1 cellular context compared by ENCODE assay signal in the genomic region with DNA sequence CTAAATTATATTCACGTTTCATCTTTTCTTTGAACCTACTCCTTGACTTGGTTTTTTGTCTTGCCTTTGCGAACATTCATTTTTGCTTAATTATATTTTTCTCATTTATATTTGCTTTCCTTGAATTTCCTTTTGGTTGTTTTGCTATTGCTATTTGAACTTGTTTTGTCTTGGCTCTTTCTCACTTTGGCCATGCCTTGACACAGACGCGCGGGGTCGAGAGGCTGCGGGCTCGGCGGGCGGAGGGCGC.
TF ChIP-seq lines count a peak whose summit lies in the region.

No MANE protein-coding gene starts in this region.

TF ChIP-seq in HepG2, 621 proteins besides CTCF, POLR2A, EP300 and RAD21 (continued from another document and continues in another):
- TF ChIP-seq ZNF646 (CRISPR knock-in tag; IDR thresholded peaks at IDR 0.05), result peak; percentile 59; the same call in 1 of the 2 replicates
- peak; percentile 29; the same call in 1 of the 2 replicates for TF ChIP-seq NCOR1 (IDR thresholded peaks at IDR 0.05; ENCODE audit: borderline replicate concordance, low read length)
- no peak for TF ChIP-seq ESRRA (CRISPR knock-in tag; IDR thresholded peaks at IDR 0.05; ENCODE audit: low read depth)
- TF ChIP-seq EZH2 (conservative IDR thresholded peaks at IDR 0.05; ENCODE audit: low read depth, low read length), result no peak
- TF ChIP-seq GFI1 (CRISPR knock-in tag; IDR thresholded peaks at IDR 0.05; ENCODE audit: borderline replicate concordance), result no peak
- 0 out of 2 replicates have a peak, but pooled peaks have one; percentile 58 for TF ChIP-seq EHMT2 (IDR thresholded peaks at IDR 0.05; ENCODE audit: borderline replicate concordance, low read depth, low read length)
- no peak for TF ChIP-seq XRCC5 (optimal IDR thresholded peaks at IDR 0.05; ENCODE audit: low read length)
- TF ChIP-seq POGZ (CRISPR knock-in tag; IDR thresholded peaks at IDR 0.05), result no peak
- TF ChIP-seq SKIL (CRISPR knock-in tag; IDR thresholded peaks at IDR 0.05; ENCODE audit: borderline replicate concordance), result no peak
- TF ChIP-seq PRDM15 (CRISPR knock-in tag; IDR thresholded peaks at IDR 0.05), result no peak
- TF ChIP-seq ZNF230 (CRISPR knock-in tag; IDR thresholded peaks at IDR 0.05), result 0 out of 2 replicates have a peak, but pooled peaks have one; percentile 39
- no peak for TF ChIP-seq PLSCR1 (CRISPR knock-in tag; IDR thresholded peaks at IDR 0.05; ENCODE audit: borderline replicate concordance)
- TF ChIP-seq, protein P1, sequence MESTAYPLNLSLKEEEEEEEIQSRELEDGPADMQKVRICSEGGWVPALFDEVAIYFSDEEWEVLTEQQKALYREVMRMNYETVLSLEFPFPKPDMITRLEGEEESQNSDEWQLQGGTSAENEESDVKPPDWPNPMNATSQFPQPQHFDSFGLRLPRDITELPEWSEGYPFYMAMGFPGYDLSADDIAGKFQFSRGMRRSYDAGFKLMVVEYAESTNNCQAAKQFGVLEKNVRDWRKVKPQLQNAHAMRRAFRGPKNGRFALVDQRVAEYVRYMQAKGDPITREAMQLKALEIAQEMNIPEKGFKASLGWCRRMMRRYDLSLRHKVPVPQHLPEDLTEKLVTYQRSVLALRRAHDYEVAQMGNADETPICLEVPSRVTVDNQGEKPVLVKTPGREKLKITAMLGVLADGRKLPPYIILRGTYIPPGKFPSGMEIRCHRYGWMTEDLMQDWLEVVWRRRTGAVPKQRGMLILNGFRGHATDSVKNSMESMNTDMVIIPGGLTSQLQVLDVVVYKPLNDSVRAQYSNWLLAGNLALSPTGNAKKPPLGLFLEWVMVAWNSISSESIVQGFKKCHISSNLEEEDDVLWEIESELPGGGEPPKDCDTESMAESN (CRISPR knock-in tag; conservative IDR thresholded peaks at IDR 0.05), result no peak
- TF ChIP-seq ERF (CRISPR knock-in tag; IDR thresholded peaks at IDR 0.05), result no peak
- TF ChIP-seq TEAD3 (CRISPR knock-in tag; optimal IDR thresholded peaks at IDR 0.05; ENCODE audit: borderline replicate concordance), result no peak
- peak; percentile 38; the same call in 1 of the 2 replicates for TF ChIP-seq ZNF569 (CRISPR knock-in tag; IDR thresholded peaks at IDR 0.05; ENCODE audit: borderline replicate concordance)
- no peak for TF ChIP-seq ZNF160 (CRISPR knock-in tag; IDR thresholded peaks at IDR 0.05)
- TF ChIP-seq ZNF253 (CRISPR knock-in tag; IDR thresholded peaks at IDR 0.05; ENCODE audit: borderline replicate concordance), result no peak
- no peak for TF ChIP-seq HIVEP1 (CRISPR knock-in tag; IDR thresholded peaks at IDR 0.05)
- TF ChIP-seq, protein P2, sequence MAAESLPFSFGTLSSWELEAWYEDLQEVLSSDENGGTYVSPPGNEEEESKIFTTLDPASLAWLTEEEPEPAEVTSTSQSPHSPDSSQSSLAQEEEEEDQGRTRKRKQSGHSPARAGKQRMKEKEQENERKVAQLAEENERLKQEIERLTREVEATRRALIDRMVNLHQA (CRISPR knock-in tag; IDR thresholded peaks at IDR 0.05), result 0 out of 2 replicates have a peak, but pooled peaks have one; percentile 62
- no peak for TF ChIP-seq ZSCAN22 (CRISPR knock-in tag; IDR thresholded peaks at IDR 0.05)
- TF ChIP-seq RXRB (CRISPR knock-in tag; IDR thresholded peaks at IDR 0.05; ENCODE audit: borderline replicate concordance), result no peak
- no peak for TF ChIP-seq BRD4 (CRISPR knock-in tag; IDR thresholded peaks at IDR 0.05)
- TF ChIP-seq, protein P3, sequence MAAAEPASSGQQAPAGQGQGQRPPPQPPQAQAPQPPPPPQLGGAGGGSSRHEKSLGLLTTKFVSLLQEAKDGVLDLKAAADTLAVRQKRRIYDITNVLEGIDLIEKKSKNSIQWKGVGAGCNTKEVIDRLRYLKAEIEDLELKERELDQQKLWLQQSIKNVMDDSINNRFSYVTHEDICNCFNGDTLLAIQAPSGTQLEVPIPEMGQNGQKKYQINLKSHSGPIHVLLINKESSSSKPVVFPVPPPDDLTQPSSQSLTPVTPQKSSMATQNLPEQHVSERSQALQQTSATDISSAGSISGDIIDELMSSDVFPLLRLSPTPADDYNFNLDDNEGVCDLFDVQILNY (CRISPR knock-in tag; conservative IDR thresholded peaks at IDR 0.05), result no peak
- TF ChIP-seq ZSCAN12 (CRISPR knock-in tag; IDR thresholded peaks at IDR 0.05), result no peak
- TF ChIP-seq JARID2 (CRISPR knock-in tag; IDR thresholded peaks at IDR 0.05; ENCODE audit: insufficient replicate concordance), result peak; percentile 80
- peak; percentile 99 for TF ChIP-seq KDM5A (IDR thresholded peaks at IDR 0.05; ENCODE audit: borderline replicate concordance, low read length)
- TF ChIP-seq, protein P4, sequence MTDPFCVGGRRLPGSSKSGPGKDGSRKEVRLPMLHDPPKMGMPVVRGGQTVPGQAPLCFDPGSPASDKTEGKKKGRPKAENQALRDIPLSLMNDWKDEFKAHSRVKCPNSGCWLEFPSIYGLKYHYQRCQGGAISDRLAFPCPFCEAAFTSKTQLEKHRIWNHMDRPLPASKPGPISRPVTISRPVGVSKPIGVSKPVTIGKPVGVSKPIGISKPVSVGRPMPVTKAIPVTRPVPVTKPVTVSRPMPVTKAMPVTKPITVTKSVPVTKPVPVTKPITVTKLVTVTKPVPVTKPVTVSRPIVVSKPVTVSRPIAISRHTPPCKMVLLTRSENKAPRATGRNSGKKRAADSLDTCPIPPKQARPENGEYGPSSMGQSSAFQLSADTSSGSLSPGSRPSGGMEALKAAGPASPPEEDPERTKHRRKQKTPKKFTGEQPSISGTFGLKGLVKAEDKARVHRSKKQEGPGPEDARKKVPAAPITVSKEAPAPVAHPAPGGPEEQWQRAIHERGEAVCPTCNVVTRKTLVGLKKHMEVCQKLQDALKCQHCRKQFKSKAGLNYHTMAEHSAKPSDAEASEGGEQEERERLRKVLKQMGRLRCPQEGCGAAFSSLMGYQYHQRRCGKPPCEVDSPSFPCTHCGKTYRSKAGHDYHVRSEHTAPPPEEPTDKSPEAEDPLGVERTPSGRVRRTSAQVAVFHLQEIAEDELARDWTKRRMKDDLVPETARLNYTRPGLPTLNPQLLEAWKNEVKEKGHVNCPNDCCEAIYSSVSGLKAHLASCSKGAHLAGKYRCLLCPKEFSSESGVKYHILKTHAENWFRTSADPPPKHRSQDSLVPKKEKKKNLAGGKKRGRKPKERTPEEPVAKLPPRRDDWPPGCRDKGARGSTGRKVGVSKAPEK (CRISPR knock-in tag; IDR thresholded peaks at IDR 0.05; ENCODE audit: borderline replicate concordance), result peak; percentile 28; the same call in 1 of the 2 replicates
- no peak for TF ChIP-seq TOE1 (CRISPR knock-in tag; IDR thresholded peaks at IDR 0.05)
- TF ChIP-seq KDM3A (CRISPR knock-in tag; IDR thresholded peaks at IDR 0.05; ENCODE audit: low read depth), result 0 out of 2 replicates have a peak, but pooled peaks have one; percentile 71
- no peak for TF ChIP-seq FUBP1 (CRISPR knock-in tag; IDR thresholded peaks at IDR 0.05; ENCODE audit: borderline replicate concordance)
